Comparison of ENCODE assay signal across 9 cellular contexts in the genomic region with DNA sequence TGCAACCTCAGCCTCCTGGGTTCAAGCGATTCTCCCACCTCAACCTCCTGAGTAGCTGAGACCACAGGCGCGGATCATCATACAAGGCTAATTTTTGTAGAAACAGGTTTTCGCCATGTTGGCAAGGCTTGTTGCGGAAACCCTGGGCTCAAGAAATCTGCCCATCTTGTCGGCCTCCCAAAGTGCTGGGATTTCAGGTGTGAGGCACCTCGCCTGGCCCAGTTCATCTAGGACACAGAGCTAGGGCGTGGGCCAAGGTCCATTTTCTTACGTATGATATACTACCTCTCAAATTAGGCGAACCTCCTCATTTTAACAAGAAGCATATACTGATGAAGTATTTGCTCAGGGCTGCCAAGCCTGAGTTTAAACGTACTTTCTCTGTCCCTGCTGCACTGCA. TPM values are rescaled to one million over a fixed set of nuclear protein-coding genes. Genes with fewer than 3 reads are reported as not detected.
DNase-seq lines count a peak whose midpoint lies in the region; ATAC-seq and TF ChIP-seq lines count a peak whose summit lies in the region.
"Had no signal": no experiment of that assay in that cellular context is flagged by ENCODE, and none has a peak within 500 bp of the region (broad histone marks: within the 10 kb centered on the region; RNA-seq: fewer than 3 reads in every experiment).

No MANE protein-coding gene starts in this region.

- H3K4me3 Mint-ChIP-seq in MCF 10A (ENCODE audit: unreplicated experiment) (peak overlapping the region; percentile 81), glutamatergic neuron (ENCODE audit: unreplicated experiment) (peak overlapping the region; percentile 94)
- peak overlapping the region; percentile 91 for H3K4me3 Mint-ChIP-seq in activated CD8-positive, alpha-beta T cell treated with anti-CD3 and anti-CD28 coated beads for 36 hours

- DNase-seq in MCF 10A (ENCODE audit: unreplicated experiment) (no peak), breast epithelium (ENCODE audit: low spot score in 2 of 2) (no peak), glutamatergic neuron (no peak), anterior cingulate cortex (lab: John Stamatoyannopoulos, UW) (no peak)
- no peak for DNase-seq in activated CD8-positive, alpha-beta T cell treated with anti-CD3 and anti-CD28 coated beads for 36 hours

- H3K4me1 ChIP-seq in breast epithelium (peaks cover 0 to 8% of the 10 kb centered on the region in 2 donors), subcutaneous abdominal adipose tissue (ENCODE audit: control insufficient read depth in 5 of 5, insufficient read depth in 5 of 5, low read length in 5 of 5) (peaks cover 0 to 25% (median 18%) of the 10 kb centered on the region in 5 donors)

- CTCF ChIA-PET in MCF 10A (lab: Yijun Ruan, JAX) = interaction anchor here (0.7 to 5.0 kb wide), 6 partner anchors 11 to 123 kb away, joined by 3 to 30 read pairs (median 4); no protein-coding TSS in a partner anchor
- CTCF ChIA-PET in activated CD8-positive, alpha-beta T cell treated with anti-CD3 and anti-CD28 coated beads for 36 hours (lab: Charles Lee) = interaction anchor here (4.5 kb wide), 1 partner anchor 37 kb away, joined by 25 read pairs; a partner anchor contains a TSS

- peak overlapping the region in 1 of 5 donors; percentile 15 for H3K9ac ChIP-seq in subcutaneous abdominal adipose tissue (ENCODE audit: low read length in 5 of 5)

- H3K27me3 ChIP-seq in breast epithelium (no peaks in the 10 kb centered on the region), subcutaneous abdominal adipose tissue (ENCODE audit: control insufficient read depth in 5 of 5, insufficient read depth in 4 of 5, low read length in 5 of 5) (no peaks in the 10 kb centered on the region)
- H3K27me3 ChIP-seq: vagina had no signal

- H3K4me3 ChIP-seq in breast epithelium (peak overlapping the region in 1 of 3 donors; percentile 26), subcutaneous abdominal adipose tissue (ENCODE audit: low read depth in 1 of 5, low read length in 5 of 5) (peak overlapping the region in 2 of 5 donors; percentile 2 to 16)

- H3K4me1 Mint-ChIP-seq in MCF 10A (ENCODE audit: insufficient read depth, unreplicated experiment) (peaks cover 19% of the 10 kb centered on the region), glutamatergic neuron (ENCODE audit: low read depth, unreplicated experiment) (peaks cover 3% of the 10 kb centered on the region)
- H3K4me1 Mint-ChIP-seq in activated CD8-positive, alpha-beta T cell treated with anti-CD3 and anti-CD28 coated beads for 36 hours (ENCODE audit: low read depth) = peaks cover 52% of the 10 kb centered on the region

- POLR2A ChIA-PET in MCF 10A (lab: Yijun Ruan, JAX) = interaction anchor here (1.0 to 6.5 kb wide), 5 partner anchors 13 to 975 kb away, joined by 3 to 179 read pairs (median 37); a partner anchor contains a TSS
- POLR2A ChIA-PET in activated CD8-positive, alpha-beta T cell treated with anti-CD3 and anti-CD28 coated beads for 36 hours (lab: Charles Lee) = interaction anchor here (1.4 to 5.8 kb wide), 7 partner anchors 10 to 51 kb away, joined by 3 to 110 read pairs (median 24); a partner anchor contains a TSS

- ATAC-seq in activated CD8-positive, alpha-beta T cell treated with anti-CD3 and anti-CD28 coated beads for 36 hours = no peak
- ATAC-seq in GM19035 (IDR thresholded peaks at IDR 0.05; ENCODE audit: unreplicated experiment) = no peak
- no peak for ATAC-seq in GM18520 (IDR thresholded peaks at IDR 0.05; ENCODE audit: unreplicated experiment)

- H3K36me3 ChIP-seq in breast epithelium = peaks cover 4% of the 10 kb centered on the region
- H3K36me3 ChIP-seq in subcutaneous abdominal adipose tissue (ENCODE audit: control insufficient read depth in 5 of 5, insufficient read depth in 5 of 5, low read length in 5 of 5) = peaks cover 5 to 17% (median 14%) of the 10 kb centered on the region in 5 donors

- no peak for TF ChIP-seq CTCF in MCF 10A (IDR thresholded peaks at IDR 0.05; ENCODE audit: unreplicated experiment)
- no peak for TF ChIP-seq CTCF in breast epithelium (IDR thresholded peaks at IDR 0.05)
- no peak for TF ChIP-seq CTCF in activated CD8-positive, alpha-beta T cell treated with anti-CD3 and anti-CD28 coated beads for 36 hours (IDR thresholded peaks at IDR 0.05)
- no peak for TF ChIP-seq CTCF in glutamatergic neuron (IDR thresholded peaks at IDR 0.05; ENCODE audit: partially characterized antibody, unreplicated experiment)

- H3K36me3 Mint-ChIP-seq in MCF 10A (ENCODE audit: insufficient read depth, unreplicated experiment) (peaks cover 70% of the 10 kb centered on the region), glutamatergic neuron (ENCODE audit: unreplicated experiment) (peaks cover 6% of the 10 kb centered on the region)
- H3K36me3 Mint-ChIP-seq in activated CD8-positive, alpha-beta T cell treated with anti-CD3 and anti-CD28 coated beads for 36 hours (ENCODE audit: low read depth) = peaks cover 64% of the 10 kb centered on the region

- intact Hi-C loops in MCF 10A (cut with micrococcal nuclease) (no loop called here), breast epithelium (cut with DNase I; ENCODE audit: low total_unique reads) (no loop called here)
- intact Hi-C loops in activated CD8-positive, alpha-beta T cell treated with anti-CD3 and anti-CD28 coated beads for 36 hours (cut with micrococcal nuclease) = no loop called here

- H3K9me3 ChIP-seq in breast epithelium (no peaks in the 10 kb centered on the region), subcutaneous abdominal adipose tissue (ENCODE audit: control insufficient read depth in 5 of 5, low read length in 5 of 5) (no peaks in the 10 kb centered on the region)
- H3K9me3 ChIP-seq: vagina had no signal

- H3K27me3 Mint-ChIP-seq in MCF 10A (ENCODE audit: insufficient read depth, unreplicated experiment) (no peaks in the 10 kb centered on the region), glutamatergic neuron (ENCODE audit: unreplicated experiment) (peaks cover 15% of the 10 kb centered on the region)
- peaks cover 2% of the 10 kb centered on the region for H3K27me3 Mint-ChIP-seq in activated CD8-positive, alpha-beta T cell treated with anti-CD3 and anti-CD28 coated beads for 36 hours

- H3K27ac Mint-ChIP-seq in MCF 10A (ENCODE audit: low read depth, unreplicated experiment) (peak overlapping the region; percentile 98), glutamatergic neuron (ENCODE audit: unreplicated experiment) (no peak overlapping the region)
- H3K27ac Mint-ChIP-seq in activated CD8-positive, alpha-beta T cell treated with anti-CD3 and anti-CD28 coated beads for 36 hours = peak overlapping the region; percentile 96

- no TSS peak for BruUV-seq in MCF 10A (replicated peaks; lab: Mats Ljungman, UMichigan)

- H3K9me3 Mint-ChIP-seq in MCF 10A (ENCODE audit: unreplicated experiment) = no peaks in the 10 kb centered on the region
- no peaks in the 10 kb centered on the region for H3K9me3 Mint-ChIP-seq in activated CD8-positive, alpha-beta T cell treated with anti-CD3 and anti-CD28 coated beads for 36 hours
- H3K9me3 Mint-ChIP-seq in glutamatergic neuron (ENCODE audit: unreplicated experiment) = peaks cover 20% of the 10 kb centered on the region

- H3K27ac ChIP-seq in breast epithelium = peak overlapping the region in 1 of 2 donors; percentile 13
- peak overlapping the region; percentile 30 for H3K27ac ChIP-seq in subcutaneous abdominal adipose tissue (ENCODE audit: low read depth, low read length)
- H3K27ac ChIP-seq: vagina had no signal

- no peak for TF ChIP-seq POLR2A in breast epithelium (IDR thresholded peaks at IDR 0.05)

RNA-seq across cellular contexts. Expression of a gene that starts 2.1 kb away (rescaled TPM):
- total RNA-seq in MCF 10A (2022) (1,499 and 1,837 TPM in 2 replicates), breast epithelium (over 10,000 TPM in 2 of 3 donors, 1,000 to 10,000 TPM in 1; 6,323 to 14,663 (median 13,626) TPM), glutamatergic neuron (ENCODE audit: unreplicated experiment) (635 TPM)
- total RNA-seq in activated CD8-positive, alpha-beta T cell treated with anti-CD3 and anti-CD28 coated beads for 36 hours = 1,000 to 10,000 TPM; 2,041 to 2,284 TPM

RNA-seq across cellular contexts. Expression of a gene that starts 14.7 kb away (rescaled TPM):
- total RNA-seq in MCF 10A (2022) (17.0 and 19.8 TPM in 2 replicates), breast epithelium (1 to 10 TPM; 7.9 to 9.8 (median 9.2) TPM), glutamatergic neuron (ENCODE audit: unreplicated experiment) (8.0 TPM)
- total RNA-seq in activated CD8-positive, alpha-beta T cell treated with anti-CD3 and anti-CD28 coated beads for 36 hours = 10 to 100 TPM; 44.3 to 46.4 TPM

RNA-seq across cellular contexts. Expression of a gene that starts 36.4 kb away (rescaled TPM):
- total RNA-seq in MCF 10A (2022) (257 and 299 TPM in 2 replicates), breast epithelium (100 to 1,000 TPM; 161 to 303 (median 269) TPM), glutamatergic neuron (ENCODE audit: unreplicated experiment) (94.2 TPM)
- 100 to 1,000 TPM; 214 to 231 TPM for total RNA-seq in activated CD8-positive, alpha-beta T cell treated with anti-CD3 and anti-CD28 coated beads for 36 hours

RNA-seq across cellular contexts. Expression of a gene that starts 36.5 kb away (rescaled TPM):
- total RNA-seq in MCF 10A (2022) (43.8 and 44.3 TPM in 2 replicates), breast epithelium (10 to 100 TPM; 21.6 to 24.9 (median 22.1) TPM), glutamatergic neuron (ENCODE audit: unreplicated experiment) (20.6 TPM)
- 10 to 100 TPM; 30.2 to 32.7 TPM for total RNA-seq in activated CD8-positive, alpha-beta T cell treated with anti-CD3 and anti-CD28 coated beads for 36 hours

RNA-seq across cellular contexts. Expression of a gene that starts 51.0 kb away (rescaled TPM):
- total RNA-seq in MCF 10A (2022) = 6.8 and 9.9 TPM in 2 replicates
- 10 to 100 TPM in 2 of 3 donors, 1 to 10 TPM in 1; 7.2 to 15.8 (median 12.1) TPM for total RNA-seq in breast epithelium
- 10 to 100 TPM; 10.4 to 11.0 TPM for total RNA-seq in activated CD8-positive, alpha-beta T cell treated with anti-CD3 and anti-CD28 coated beads for 36 hours
- 19.1 TPM for total RNA-seq in glutamatergic neuron (ENCODE audit: unreplicated experiment)
